1 cellular context compared by ENCODE assay signal in the genomic region with DNA sequence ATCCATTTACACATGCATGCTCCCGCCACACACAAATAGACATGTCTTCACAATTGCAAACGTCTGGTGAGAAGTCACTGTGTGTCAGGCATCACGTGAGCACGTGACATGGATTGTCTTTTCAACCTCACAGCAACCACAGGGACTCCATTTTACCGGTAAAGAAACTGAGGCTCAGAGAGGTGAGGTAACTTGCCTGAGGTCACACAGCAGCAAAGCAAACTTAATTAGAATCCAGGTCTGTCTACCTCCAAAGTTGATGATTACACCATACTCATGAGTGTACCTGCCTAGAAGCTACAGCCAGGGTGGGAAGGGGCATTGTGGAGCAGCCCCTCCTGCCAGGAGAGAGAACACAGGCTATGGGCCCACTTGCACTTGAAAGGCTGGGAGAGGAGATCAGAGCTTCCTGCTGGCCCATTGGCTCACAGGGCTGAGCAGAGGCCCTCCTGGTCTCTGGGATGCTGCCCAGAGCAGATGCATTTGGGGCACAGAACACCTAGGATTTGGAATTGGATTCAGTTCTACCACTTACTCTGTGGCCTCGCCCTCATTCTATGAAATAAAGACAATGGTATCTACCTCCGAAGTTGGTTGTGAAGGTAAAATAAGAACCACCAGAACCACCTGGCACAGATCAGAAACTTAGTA.
TF ChIP-seq lines count a peak whose summit lies in the region.

No MANE protein-coding gene starts in this region.

TF ChIP-seq in IMR-90, 13 proteins besides CTCF, POLR2A, EP300 and RAD21:
- TF ChIP-seq CEBPB (IDR thresholded peaks at IDR 0.05; ENCODE audit: low read depth, low read length) (no peak), FOS (IDR thresholded peaks at IDR 0.05; ENCODE audit: low read depth, low read length) (no peak), CHD1 (IDR thresholded peaks at IDR 0.05; ENCODE audit: low read depth, low read length) (no peak), MXI1 (IDR thresholded peaks at IDR 0.05; ENCODE audit: borderline replicate concordance, low read depth, low read length) (no peak), RCOR1 (IDR thresholded peaks at IDR 0.05; ENCODE audit: insufficient replicate concordance, low read length) (no peak), NFE2L2 (IDR thresholded peaks at IDR 0.05; ENCODE audit: low read depth, low read length) (no peak), MAZ (IDR thresholded peaks at IDR 0.05; ENCODE audit: borderline replicate concordance, low read depth, low read length) (no peak), BHLHE40 (IDR thresholded peaks at IDR 0.05; ENCODE audit: low read depth, low read length) (no peak), MAFK (IDR thresholded peaks at IDR 0.05; ENCODE audit: low read depth, low read length) (no peak), USF2 (IDR thresholded peaks at IDR 0.05; ENCODE audit: low read depth, low read length) (no peak), RFX5 (IDR thresholded peaks at IDR 0.05; ENCODE audit: low read depth, low read length) (no peak), SMC3 (IDR thresholded peaks at IDR 0.05; ENCODE audit: low read depth, low read length) (no peak)
- TF ChIP-seq, protein P1, sequence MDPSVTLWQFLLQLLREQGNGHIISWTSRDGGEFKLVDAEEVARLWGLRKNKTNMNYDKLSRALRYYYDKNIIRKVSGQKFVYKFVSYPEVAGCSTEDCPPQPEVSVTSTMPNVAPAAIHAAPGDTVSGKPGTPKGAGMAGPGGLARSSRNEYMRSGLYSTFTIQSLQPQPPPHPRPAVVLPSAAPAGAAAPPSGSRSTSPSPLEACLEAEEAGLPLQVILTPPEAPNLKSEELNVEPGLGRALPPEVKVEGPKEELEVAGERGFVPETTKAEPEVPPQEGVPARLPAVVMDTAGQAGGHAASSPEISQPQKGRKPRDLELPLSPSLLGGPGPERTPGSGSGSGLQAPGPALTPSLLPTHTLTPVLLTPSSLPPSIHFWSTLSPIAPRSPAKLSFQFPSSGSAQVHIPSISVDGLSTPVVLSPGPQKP (IDR thresholded peaks at IDR 0.05; ENCODE audit: borderline replicate concordance, low read depth, low read length) = no peak
